Comparison of ENCODE assay signal across 1 cellular context in the genomic region with DNA sequence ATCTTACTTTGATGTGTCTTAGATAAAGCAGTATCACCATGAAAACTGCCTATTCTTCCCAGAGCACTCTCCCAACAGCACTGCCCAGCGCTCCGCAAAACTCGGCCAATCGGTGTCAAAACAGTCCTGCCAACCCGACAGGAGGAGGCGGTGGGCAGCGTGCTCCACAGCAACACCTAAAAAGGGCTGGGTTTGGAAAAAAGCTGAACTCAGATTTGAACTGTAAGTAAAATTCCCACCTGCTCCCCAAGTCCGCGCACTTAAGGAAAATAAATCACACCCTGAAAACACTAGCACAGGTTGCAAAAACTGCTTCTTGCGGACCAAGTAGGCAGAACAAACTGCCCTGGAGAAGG.
TF ChIP-seq lines count a peak whose summit lies in the region.

No MANE protein-coding gene starts in this region.

TF ChIP-seq in GM12878, 131 proteins besides CTCF, POLR2A, EP300 and RAD21:
- TF ChIP-seq, protein P1, sequence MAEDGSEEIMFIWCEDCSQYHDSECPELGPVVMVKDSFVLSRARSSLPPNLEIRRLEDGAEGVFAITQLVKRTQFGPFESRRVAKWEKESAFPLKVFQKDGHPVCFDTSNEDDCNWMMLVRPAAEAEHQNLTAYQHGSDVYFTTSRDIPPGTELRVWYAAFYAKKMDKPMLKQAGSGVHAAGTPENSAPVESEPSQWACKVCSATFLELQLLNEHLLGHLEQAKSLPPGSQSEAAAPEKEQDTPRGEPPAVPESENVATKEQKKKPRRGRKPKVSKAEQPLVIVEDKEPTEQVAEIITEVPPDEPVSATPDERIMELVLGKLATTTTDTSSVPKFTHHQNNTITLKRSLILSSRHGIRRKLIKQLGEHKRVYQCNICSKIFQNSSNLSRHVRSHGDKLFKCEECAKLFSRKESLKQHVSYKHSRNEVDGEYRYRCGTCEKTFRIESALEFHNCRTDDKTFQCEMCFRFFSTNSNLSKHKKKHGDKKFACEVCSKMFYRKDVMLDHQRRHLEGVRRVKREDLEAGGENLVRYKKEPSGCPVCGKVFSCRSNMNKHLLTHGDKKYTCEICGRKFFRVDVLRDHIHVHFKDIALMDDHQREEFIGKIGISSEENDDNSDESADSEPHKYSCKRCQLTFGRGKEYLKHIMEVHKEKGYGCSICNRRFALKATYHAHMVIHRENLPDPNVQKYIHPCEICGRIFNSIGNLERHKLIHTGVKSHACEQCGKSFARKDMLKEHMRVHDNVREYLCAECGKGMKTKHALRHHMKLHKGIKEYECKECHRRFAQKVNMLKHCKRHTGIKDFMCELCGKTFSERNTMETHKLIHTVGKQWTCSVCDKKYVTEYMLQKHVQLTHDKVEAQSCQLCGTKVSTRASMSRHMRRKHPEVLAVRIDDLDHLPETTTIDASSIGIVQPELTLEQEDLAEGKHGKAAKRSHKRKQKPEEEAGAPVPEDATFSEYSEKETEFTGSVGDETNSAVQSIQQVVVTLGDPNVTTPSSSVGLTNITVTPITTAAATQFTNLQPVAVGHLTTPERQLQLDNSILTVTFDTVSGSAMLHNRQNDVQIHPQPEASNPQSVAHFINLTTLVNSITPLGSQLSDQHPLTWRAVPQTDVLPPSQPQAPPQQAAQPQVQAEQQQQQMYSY (CRISPR knock-in tag; IDR thresholded peaks at IDR 0.05), result no peak
- TF ChIP-seq ASH2L (IDR thresholded peaks at IDR 0.05; ENCODE audit: borderline replicate concordance, low read depth), result no peak
- no peak for TF ChIP-seq FOXK2 (IDR thresholded peaks at IDR 0.05)
- TF ChIP-seq TCF7 (IDR thresholded peaks at IDR 0.05; ENCODE audit: borderline replicate concordance), result no peak
- TF ChIP-seq SMC3 (IDR thresholded peaks at IDR 0.05; ENCODE audit: borderline replicate concordance, low read length), result no peak
- TF ChIP-seq TBL1XR1 (IDR thresholded peaks at IDR 0.05; ENCODE audit: low read depth, low read length), result no peak
- TF ChIP-seq, protein P2, sequence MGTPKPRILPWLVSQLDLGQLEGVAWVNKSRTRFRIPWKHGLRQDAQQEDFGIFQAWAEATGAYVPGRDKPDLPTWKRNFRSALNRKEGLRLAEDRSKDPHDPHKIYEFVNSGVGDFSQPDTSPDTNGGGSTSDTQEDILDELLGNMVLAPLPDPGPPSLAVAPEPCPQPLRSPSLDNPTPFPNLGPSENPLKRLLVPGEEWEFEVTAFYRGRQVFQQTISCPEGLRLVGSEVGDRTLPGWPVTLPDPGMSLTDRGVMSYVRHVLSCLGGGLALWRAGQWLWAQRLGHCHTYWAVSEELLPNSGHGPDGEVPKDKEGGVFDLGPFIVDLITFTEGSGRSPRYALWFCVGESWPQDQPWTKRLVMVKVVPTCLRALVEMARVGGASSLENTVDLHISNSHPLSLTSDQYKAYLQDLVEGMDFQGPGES (IDR thresholded peaks at IDR 0.05), result no peak
- no peak for TF ChIP-seq NR2C1 (IDR thresholded peaks at IDR 0.05)
- no peak for TF ChIP-seq RBBP5 (conservative IDR thresholded peaks at IDR 0.05)
- no peak for TF ChIP-seq TCF3 (IDR thresholded peaks at IDR 0.05; ENCODE audit: borderline replicate concordance, insufficient read depth, low read depth, low read length)
- TF ChIP-seq BCL11A (IDR thresholded peaks at IDR 0.05; ENCODE audit: low read depth, low read length), result no peak
- TF ChIP-seq, protein P3, sequence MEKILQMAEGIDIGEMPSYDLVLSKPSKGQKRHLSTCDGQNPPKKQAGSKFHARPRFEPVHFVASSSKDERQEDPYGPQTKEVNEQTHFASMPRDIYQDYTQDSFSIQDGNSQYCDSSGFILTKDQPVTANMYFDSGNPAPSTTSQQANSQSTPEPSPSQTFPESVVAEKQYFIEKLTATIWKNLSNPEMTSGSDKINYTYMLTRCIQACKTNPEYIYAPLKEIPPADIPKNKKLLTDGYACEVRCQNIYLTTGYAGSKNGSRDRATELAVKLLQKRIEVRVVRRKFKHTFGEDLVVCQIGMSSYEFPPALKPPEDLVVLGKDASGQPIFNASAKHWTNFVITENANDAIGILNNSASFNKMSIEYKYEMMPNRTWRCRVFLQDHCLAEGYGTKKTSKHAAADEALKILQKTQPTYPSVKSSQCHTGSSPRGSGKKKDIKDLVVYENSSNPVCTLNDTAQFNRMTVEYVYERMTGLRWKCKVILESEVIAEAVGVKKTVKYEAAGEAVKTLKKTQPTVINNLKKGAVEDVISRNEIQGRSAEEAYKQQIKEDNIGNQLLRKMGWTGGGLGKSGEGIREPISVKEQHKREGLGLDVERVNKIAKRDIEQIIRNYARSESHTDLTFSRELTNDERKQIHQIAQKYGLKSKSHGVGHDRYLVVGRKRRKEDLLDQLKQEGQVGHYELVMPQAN (conservative IDR thresholded peaks at IDR 0.05), result no peak
- TF ChIP-seq NFXL1 (IDR thresholded peaks at IDR 0.05; ENCODE audit: borderline replicate concordance), result no peak
- TF ChIP-seq, protein P4, sequence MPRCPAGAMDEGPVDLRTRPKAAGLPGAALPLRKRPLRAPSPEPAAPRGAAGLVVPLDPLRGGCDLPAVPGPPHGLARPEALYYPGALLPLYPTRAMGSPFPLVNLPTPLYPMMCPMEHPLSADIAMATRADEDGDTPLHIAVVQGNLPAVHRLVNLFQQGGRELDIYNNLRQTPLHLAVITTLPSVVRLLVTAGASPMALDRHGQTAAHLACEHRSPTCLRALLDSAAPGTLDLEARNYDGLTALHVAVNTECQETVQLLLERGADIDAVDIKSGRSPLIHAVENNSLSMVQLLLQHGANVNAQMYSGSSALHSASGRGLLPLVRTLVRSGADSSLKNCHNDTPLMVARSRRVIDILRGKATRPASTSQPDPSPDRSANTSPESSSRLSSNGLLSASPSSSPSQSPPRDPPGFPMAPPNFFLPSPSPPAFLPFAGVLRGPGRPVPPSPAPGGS (IDR thresholded peaks at IDR 0.05; ENCODE audit: borderline replicate concordance, insufficient read depth, low read depth, low read length, poor library complexity, severe bottlenecking), result no peak
- no peak for TF ChIP-seq BHLHE40 (IDR thresholded peaks at IDR 0.05; ENCODE audit: borderline replicate concordance in 1 of 2, low read depth in 2 of 2, low read length in 1 of 2)
- TF ChIP-seq MTA2 (IDR thresholded peaks at IDR 0.05; ENCODE audit: low read depth), result no peak
- no peak for TF ChIP-seq LARP7 (IDR thresholded peaks at IDR 0.05)
